Comparison of ENCODE assay signal across 13 cellular contexts in the genomic region with DNA sequence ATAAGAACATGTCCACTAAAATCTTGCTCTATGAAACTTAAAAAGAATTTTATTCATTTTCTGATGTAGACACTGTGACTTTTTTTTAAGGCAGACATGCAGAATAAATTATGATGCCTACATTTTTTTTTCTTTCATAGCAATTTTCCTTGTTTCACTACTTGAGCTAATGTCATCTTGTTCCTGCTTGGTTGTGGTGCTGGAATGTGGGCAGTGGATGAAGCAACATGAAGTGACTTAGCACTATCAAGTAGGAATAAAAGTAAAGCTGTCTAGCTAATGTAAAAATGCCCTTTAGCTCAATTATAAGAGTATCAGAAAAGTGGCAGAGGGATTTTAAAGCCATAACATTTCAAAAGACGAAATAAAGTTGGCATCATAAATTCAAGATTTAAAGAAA.
"Had no signal": no experiment of that assay in that cellular context is flagged by ENCODE, and none has a peak within 500 bp of the region (broad histone marks: within the 10 kb centered on the region; RNA-seq: fewer than 3 reads in every experiment).

No MANE protein-coding gene starts in this region.

- H3K4me3 ChIP-seq: breast epithelium, stomach had no signal

- H3K36me3 ChIP-seq: breast epithelium, stomach had no signal

- H3K27ac ChIP-seq: breast epithelium, stomach had no signal

- FAIRE-seq: colon had no signal

- ATAC-seq: left colon, SK-N-SH treated with all-trans-retinoic acid at 6 μM for 48 hours had no signal

- H3K27me3 ChIP-seq: breast epithelium, stomach had no signal

- H3K9me3 ChIP-seq: breast epithelium, stomach had no signal

- H3K4me1 ChIP-seq: breast epithelium, stomach had no signal

- DNase-seq: activated CD4-positive, alpha-beta T cell treated with anti-CD3 and anti-CD28 coated beads, Interleukin-2, amount 50 U/mL, for 48 hours; activated gamma-delta T cell; activated T-cell treated with anti-CD3 and anti-CD28 coated beads, Interleukin-2, amount 50 U/mL, for 48 hours; anterior cingulate cortex; hypothalamus; left colon; nephron progenitor cell; stimulated activated CD4-positive, alpha-beta T cell treated with anti-CD3 and anti-CD28 coated beads, Interleukin-15, amount 100 ng/mL, for 24 hours; stimulated activated CD4-positive, alpha-beta T cell treated with anti-CD3 and anti-CD28 coated beads, Interleukin-4, amount 100 ng/mL, for 4 hours; stomach had no signal
